Comparison of ENCODE assay signal across 14 cellular contexts in the genomic region with DNA sequence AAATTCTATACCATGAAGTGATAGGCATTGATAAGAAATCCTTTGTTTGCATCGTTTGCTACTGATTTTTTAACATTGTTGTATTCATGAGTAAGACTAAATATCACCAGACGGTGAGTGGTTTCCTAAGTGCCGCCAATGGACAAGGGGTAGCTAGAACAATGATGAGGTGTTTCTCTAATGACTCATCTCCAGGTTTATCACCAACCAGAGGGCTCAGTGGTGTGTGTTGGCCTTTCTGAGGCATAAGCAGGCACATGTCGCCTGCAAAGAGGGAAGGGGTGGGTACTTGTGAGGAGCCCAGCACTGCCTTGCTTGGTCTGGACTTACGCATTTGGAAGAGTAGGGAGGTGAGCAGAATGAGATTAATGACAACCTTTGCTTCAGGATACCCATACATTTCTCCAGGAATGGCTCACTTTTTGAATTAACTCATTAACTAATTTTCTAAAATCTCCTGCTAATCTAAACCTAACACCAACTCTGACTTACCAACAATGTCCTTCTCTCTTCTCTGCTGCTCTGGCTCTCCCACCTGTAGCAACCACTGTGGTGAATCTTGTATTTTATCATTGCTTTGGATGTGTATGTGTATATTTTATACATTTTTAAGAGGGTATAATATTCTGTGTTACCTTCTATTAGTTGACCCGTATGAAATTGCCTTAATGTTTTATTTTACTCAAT.
A peak's percentile ranks its signal among the peaks of the same experiment; 100 is the strongest.
DNase-seq lines count a peak whose midpoint lies in the region; ATAC-seq and TF ChIP-seq lines count a peak whose summit lies in the region.
"Had no signal": no experiment of that assay in that cellular context is flagged by ENCODE, and none has a peak within 500 bp of the region (broad histone marks: within the 10 kb centered on the region; RNA-seq: fewer than 3 reads in every experiment).

No MANE protein-coding gene starts in this region.

- ATAC-seq in gastroesophageal sphincter (no peak), GM19452 (IDR thresholded peaks at IDR 0.05; ENCODE audit: unreplicated experiment) (no peak)
- ATAC-seq: T-helper 17 cell had no signal

- H2AFZ ChIP-seq in mammary epithelial cell (ENCODE audit: low read depth, low read length): no peak overlapping the region

- peak overlapping the region; percentile 90 for H3K27ac Mint-ChIP-seq in Caco-2 (ENCODE audit: unreplicated experiment)
- H3K27ac Mint-ChIP-seq: activated CD4-positive, alpha-beta T cell treated with anti-CD3 and anti-CD28 coated beads, Interleukin-2, amount 10 ng/mL, durations not matched to agents 24 days and 14 days; T-helper 17 cell had no signal

- TSS peak; percentile 76 for BruUV-seq in Caco-2 (replicated peaks; lab: Mats Ljungman, UMichigan)
- no TSS peak for BruUV-seq in mammary epithelial cell (replicated peaks; lab: Mats Ljungman, UMichigan)

- WGBS in HUES64: 89% methylated on average over 5 of the region's 6 CpGs
- WGBS in mammary epithelial cell (ENCODE audit: low coverage, missing lambda C conversion rate): 29% methylated on average over 6 of the region's 6 CpGs
- whole genome bisulfite sequencing in gastroesophageal sphincter (ENCODE audit: low coverage in 1 of 2), 2 donors: 82 to 84% methylated on average over 3 to 6 of the region's 6 CpGs

- H3K79me2 ChIP-seq in mammary epithelial cell (ENCODE audit: insufficient read depth, low read length): no peaks in the 10 kb centered on the region

- no peaks in the 10 kb centered on the region for H3K27me3 ChIP-seq in Caco-2 (replicated peaks; ENCODE audit: control insufficient read depth, insufficient read depth, low read length)
- H3K27me3 ChIP-seq in HUES64 (ENCODE audit: insufficient read depth, low read length): no peaks in the 10 kb centered on the region
- no peaks in the 10 kb centered on the region for H3K27me3 ChIP-seq in mammary epithelial cell (ENCODE audit: insufficient read depth, low read length)
- H3K27me3 ChIP-seq in gastroesophageal sphincter: no peaks in the 10 kb centered on the region
- H3K27me3 ChIP-seq: testis had no signal

- H3K4me1 Mint-ChIP-seq in Caco-2 (ENCODE audit: low read depth, unreplicated experiment): peaks cover 36% of the 10 kb centered on the region
- H3K4me1 Mint-ChIP-seq: activated CD4-positive, alpha-beta T cell treated with anti-CD3 and anti-CD28 coated beads, Interleukin-2, amount 10 ng/mL, durations not matched to agents 24 days and 14 days had no signal

- peaks cover 53% of the 10 kb centered on the region for H3K4me1 ChIP-seq in Caco-2
- H3K4me1 ChIP-seq in HUES64 (ENCODE audit: insufficient read depth, low read length): peaks cover 10% of the 10 kb centered on the region; the same call in 1 of the 2 replicates
- H3K4me1 ChIP-seq in mammary epithelial cell (ENCODE audit: insufficient read depth, low read length): peaks cover 33% of the 10 kb centered on the region
- no peaks in the 10 kb centered on the region for H3K4me1 ChIP-seq in gastroesophageal sphincter
- H3K4me1 ChIP-seq: testis had no signal

- H4K20me1 ChIP-seq in mammary epithelial cell (ENCODE audit: insufficient read depth, low read length): no peaks in the 10 kb centered on the region

- POLR2A ChIA-PET in Caco-2 (lab: Charles Lee): no interaction called here

- TF ChIP-seq POLR2A in gastroesophageal sphincter (IDR thresholded peaks at IDR 0.05): no peak

- H3K9me3 ChIP-seq in Caco-2 (no peaks in the 10 kb centered on the region), HUES64 (ENCODE audit: insufficient read depth, low read depth, low read length) (no peaks in the 10 kb centered on the region), mammary epithelial cell (replicated peaks; ENCODE audit: insufficient read depth, low read length) (no peaks in the 10 kb centered on the region), gastroesophageal sphincter (no peaks in the 10 kb centered on the region)
- H3K9me3 ChIP-seq: testis had no signal

- TF ChIP-seq EP300 in gastroesophageal sphincter (IDR thresholded peaks at IDR 0.05): no peak

- H3K9me3 Mint-ChIP-seq in Caco-2 (ENCODE audit: unreplicated experiment): no peaks in the 10 kb centered on the region
- H3K9me3 Mint-ChIP-seq: activated CD4-positive, alpha-beta T cell treated with anti-CD3 and anti-CD28 coated beads, Interleukin-2, amount 10 ng/mL, durations not matched to agents 24 days and 14 days had no signal

- H3K27ac ChIP-seq in HUES64 (ENCODE audit: low read depth, low read length) (peak overlapping the region; percentile 39; the same call in 1 of the 2 replicates), mammary epithelial cell (ENCODE audit: insufficient read depth, low read depth, low read length) (peak overlapping the region; percentile 83), gastroesophageal sphincter (no peak overlapping the region)
- H3K27ac ChIP-seq: coronary artery, testis had no signal

- intact Hi-C loops in Caco-2 (cut with micrococcal nuclease; ENCODE audit: unreplicated experiment) (loop anchor here (2.0 to 10.0 kb wide), 3 partner anchors 95 to 233 kb away; no protein-coding TSS in a partner anchor), mammary epithelial cell (cut with micrococcal nuclease) (loop anchor here (10.0 kb wide), 2 partner anchors 331 to 1099 kb away; no protein-coding TSS in a partner anchor)

- H3K4me2 ChIP-seq in mammary epithelial cell (ENCODE audit: insufficient read depth, low read depth, low read length): peak overlapping the region; percentile 50

- peak overlapping the region; percentile 32 for H3K4me3 Mint-ChIP-seq in Caco-2 (ENCODE audit: unreplicated experiment)
- H3K4me3 Mint-ChIP-seq: activated CD4-positive, alpha-beta T cell treated with anti-CD3 and anti-CD28 coated beads, Interleukin-2, amount 10 ng/mL, durations not matched to agents 24 days and 14 days; T-helper 17 cell had no signal

- DNase-seq in Caco-2: peak; percentile 54 to 61
- peak; percentile 87 for DNase-seq in mammary epithelial cell
- DNase-seq in lung microvascular endothelial cell (ENCODE audit: low read depth in 2 of 2): peak; percentile 45 to 60
- no peak for DNase-seq in NCI-H187 (lab: John Stamatoyannopoulos, UW)
- DNase-seq in iPS-NIHi11 (ENCODE audit: low spot score): no peak
- DNase-seq: activated CD4-positive, alpha-beta T cell treated with anti-CD3 and anti-CD28 coated beads, Interleukin-2, amount 10 ng/mL, durations not matched to agents 24 days and 14 days; NCI-H345; posterior cingulate gyrus; T-helper 17 cell; testis had no signal

- H3K36me3 Mint-ChIP-seq in Caco-2 (ENCODE audit: insufficient read depth, unreplicated experiment): peaks cover 15% of the 10 kb centered on the region

- no peaks in the 10 kb centered on the region for H3K36me3 ChIP-seq in Caco-2 (ENCODE audit: control insufficient read depth, insufficient read depth, low read length)
- H3K36me3 ChIP-seq in HUES64 (ENCODE audit: insufficient read depth, low read length): no peaks in the 10 kb centered on the region
- no peaks in the 10 kb centered on the region for H3K36me3 ChIP-seq in mammary epithelial cell (ENCODE audit: insufficient read depth, low read length)
- H3K36me3 ChIP-seq in gastroesophageal sphincter: no peaks in the 10 kb centered on the region

- CTCF ChIA-PET in Caco-2 (lab: Charles Lee): no interaction called here
- CTCF ChIA-PET in mammary epithelial cell (lab: Charles Lee; ENCODE audit: low non-redundant PET): no interaction called here

- in situ Hi-C loops in mammary epithelial cell (cut with MboI; ENCODE audit: low sequenced_read_pairs in 2 of 2): no loop called here

- H3K9ac ChIP-seq in HUES64 (ENCODE audit: low read depth, low read length) (no peak overlapping the region), mammary epithelial cell (ENCODE audit: insufficient read depth, low read length) (no peak overlapping the region)

- dilution Hi-C loops in mammary epithelial cell (cut with HindIII; ENCODE audit: low sequenced_read_pairs): no loop called here

- TF ChIP-seq CTCF in Caco-2 (IDR thresholded peaks at IDR 0.05; ENCODE audit: insufficient read depth in 1 of 2, low read depth in 1 of 2, low read length in 1 of 2, severe bottlenecking in 1 of 2, unreplicated experiment in 1 of 2) (no peak), mammary epithelial cell (conservative IDR thresholded peaks at IDR 0.05 in 1 of 2, IDR thresholded peaks at IDR 0.05 in 1 of 2; ENCODE audit: extremely low read depth in 1 of 2, insufficient read depth in 1 of 2, low read depth in 1 of 2, low read length in 2 of 2) (no peak), gastroesophageal sphincter (IDR thresholded peaks at IDR 0.05) (no peak)

- no peak overlapping the region for H3K4me3 ChIP-seq in Caco-2 (ENCODE audit: low read depth, low read length)
- no peak overlapping the region for H3K4me3 ChIP-seq in HUES64 (ENCODE audit: low read length)
- no peak overlapping the region for H3K4me3 ChIP-seq in mammary epithelial cell (replicated peaks in 1 of 3; ENCODE audit: insufficient read depth in 1 of 3, low read depth in 2 of 3, low read length in 3 of 3)
- H3K4me3 ChIP-seq in gastroesophageal sphincter: no peak overlapping the region
- H3K4me3 ChIP-seq: coronary artery, testis had no signal

- H3K27me3 Mint-ChIP-seq in Caco-2 (ENCODE audit: insufficient read depth, unreplicated experiment): no peaks in the 10 kb centered on the region
- H3K27me3 Mint-ChIP-seq: activated CD4-positive, alpha-beta T cell treated with anti-CD3 and anti-CD28 coated beads, Interleukin-2, amount 10 ng/mL, durations not matched to agents 24 days and 14 days; T-helper 17 cell had no signal

Comparison
In these comparisons a context has a peak if more than half of its experiments do, and no peak if none do; other contexts are left out.
1. DNase-seq: peak in Caco-2 (2 of 2), mammary epithelial cell (single experiment) and lung microvascular endothelial cell (2 of 2); none in NCI-H187 (0 of 2) and iPS-NIHi11 (single experiment).
2. H3K27ac ChIP-seq: peak in HUES64 (single experiment) and mammary epithelial cell (single experiment); none in gastroesophageal sphincter (0 of 4).